ENCODE assay signal across 15 cellular contexts in the genomic region with DNA sequence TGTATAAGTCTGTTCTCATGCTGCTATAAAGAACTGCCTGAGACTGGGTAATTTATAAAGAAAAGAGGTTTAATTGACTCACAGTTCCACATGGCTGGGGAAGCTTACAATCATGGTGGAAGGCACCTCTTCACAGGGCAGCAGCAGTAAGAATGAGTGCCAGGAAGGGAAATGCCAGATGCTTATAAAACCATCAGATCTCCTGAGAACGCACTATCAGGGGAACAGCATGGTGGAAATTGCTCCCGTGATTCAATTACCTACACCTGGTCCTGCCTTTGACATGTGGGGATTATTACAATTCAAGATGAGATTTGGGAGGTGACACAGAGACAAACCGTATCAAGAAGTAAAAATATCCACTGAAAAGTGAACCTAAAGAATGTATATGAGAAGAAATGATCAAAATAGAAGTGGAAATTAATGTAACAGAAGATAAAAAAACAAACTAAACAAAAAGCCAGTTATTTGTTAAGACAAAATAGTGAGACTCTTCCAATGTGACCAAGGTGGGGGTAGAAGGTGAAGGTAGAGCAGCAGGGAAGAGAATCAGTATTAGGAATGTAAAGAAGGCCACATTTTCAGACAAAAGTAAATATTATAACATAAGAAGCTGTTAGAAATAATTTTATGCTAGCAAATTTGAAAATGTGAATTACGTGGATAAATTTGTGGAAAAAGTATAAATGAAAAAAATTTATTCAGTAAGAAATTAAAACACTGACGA.
DNase-seq lines count a peak whose midpoint lies in the region; ATAC-seq and TF ChIP-seq lines count a peak whose summit lies in the region.
"Had no signal": no experiment of that assay in that cellular context is flagged by ENCODE, and none has a peak within 500 bp of the region (broad histone marks: within the 10 kb centered on the region; RNA-seq: fewer than 3 reads in every experiment).

No MANE protein-coding gene starts in this region.

- H3K4me1 ChIP-seq in HUES6 (ENCODE audit: control insufficient read depth, insufficient read depth, low read length), result peaks cover 7% of the 10 kb centered on the region; the same call in 1 of the 2 replicates

- DNase-seq in DMS 273 treated with DMSO at 0.1 percent for 48 hours (lab: John Stamatoyannopoulos, UW) (peak; percentile 28), RWPE1 (ENCODE audit: low spot score) (no peak), iPS-NIHi11 (ENCODE audit: low spot score) (peak; percentile 5), amniotic stem cell (lab: John Stamatoyannopoulos, UW) (no peak), AG08395 (ENCODE audit: low spot score) (no peak), NCI-H345 (lab: John Stamatoyannopoulos, UW) (no peak)
- DNase-seq: activated CD4-positive, CD25-positive, alpha-beta regulatory T cell treated with anti-CD3 and anti-CD28 coated beads, Interleukin-2, amount 50 U/mL, for 72 hours; activated naive CD8-positive, alpha-beta T cell treated with anti-CD3 and anti-CD28 coated beads for 36 hours; brain microvascular endothelial cell; CD8-positive, alpha-beta memory T cell; MG63; stimulated activated CD4-positive, alpha-beta T cell treated with anti-CD3 and anti-CD28 coated beads, Interleukin-2, amount 100 ng/mL, for 48 hours had no signal

- peak overlapping the region; percentile 56 for H3K4me3 ChIP-seq in HUES6 (ENCODE audit: low read depth, low read length)
- H3K4me3 ChIP-seq: MG63 had no signal

- H3K9ac ChIP-seq in HUES6 (ENCODE audit: low read length), result peak overlapping the region; percentile 27

- TF ChIP-seq CTCF in RWPE1 (conservative IDR thresholded peaks at IDR 0.05; ENCODE audit: low read depth), result no peak

- no peaks in the 10 kb centered on the region for H3K27me3 ChIP-seq in HUES6 (ENCODE audit: control insufficient read depth, insufficient read depth, low read length)
- H3K27me3 ChIP-seq: brain microvascular endothelial cell, MG63 had no signal

- no peaks in the 10 kb centered on the region for H3K9me3 ChIP-seq in HUES6 (ENCODE audit: control insufficient read depth, insufficient read depth, low read depth, low read length)
- H3K9me3 ChIP-seq: MG63 had no signal

- CTCF ChIA-PET in RWPE1 (lab: Yijun Ruan, JAX), result no interaction called here

- no peak overlapping the region for H3K27ac ChIP-seq in HUES6 (ENCODE audit: low read depth, low read length)
- H3K27ac ChIP-seq in RWPE1, result peak overlapping the region; percentile 62
- H3K27ac ChIP-seq: brain microvascular endothelial cell had no signal

- POLR2A ChIA-PET in RWPE1 (lab: Yijun Ruan, JAX; ENCODE audit: low non-redundant PET), result no interaction called here

- H3K36me3 ChIP-seq in HUES6 (ENCODE audit: control insufficient read depth, insufficient read depth, low read length), result no peaks in the 10 kb centered on the region
- H3K36me3 ChIP-seq: brain microvascular endothelial cell, MG63 had no signal

- ATAC-seq in GM21723 (IDR thresholded peaks at IDR 0.05; ENCODE audit: unreplicated experiment), result no peak
- ATAC-seq: esophagus mucosa had no signal

Comparison
In these comparisons a context has a peak if more than half of its experiments do, and no peak if none do; other contexts are left out.
1. DNase-seq: peak in DMS 273 treated with DMSO at 0.1 percent for 48 hours (single experiment) and iPS-NIHi11 (single experiment); none in RWPE1 (single experiment), amniotic stem cell (single experiment), AG08395 (single experiment) and NCI-H345 (single experiment).